ENCODE assay signal across 8 cellular contexts in the genomic region with DNA sequence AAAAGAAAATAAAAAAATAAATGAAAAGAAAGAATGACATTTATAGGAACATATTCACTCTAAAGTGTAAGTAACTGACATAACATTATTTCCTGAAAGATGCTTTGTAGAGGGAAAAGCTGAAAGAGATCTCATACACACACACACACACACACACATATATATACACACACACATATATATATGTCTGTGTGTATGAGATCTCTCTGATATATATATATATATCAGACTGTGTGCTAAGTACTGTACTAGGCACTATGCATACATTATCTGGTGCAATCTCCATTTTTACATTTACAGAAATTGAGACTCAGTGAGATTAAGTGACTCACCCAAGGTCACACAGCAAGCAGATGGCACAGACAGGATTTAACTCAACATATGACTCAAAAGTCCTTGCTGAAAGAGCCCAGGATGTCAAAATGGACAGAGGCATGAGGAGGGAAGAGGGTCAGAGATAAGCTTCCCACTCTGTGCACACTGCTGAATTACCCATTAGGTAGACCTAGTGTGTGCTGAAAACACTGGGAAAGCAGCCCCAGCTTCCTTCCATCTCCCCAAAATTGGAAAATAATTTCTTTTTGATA.
A peak's percentile ranks its signal among the peaks of the same experiment; 100 is the strongest.
DNase-seq lines count a peak whose midpoint lies in the region; ATAC-seq and TF ChIP-seq lines count a peak whose summit lies in the region.

No MANE protein-coding gene starts in this region.

- no peak for TF ChIP-seq CTCF in brain microvascular endothelial cell (IDR thresholded peaks at IDR 0.05; ENCODE audit: low read depth, low read length, missing control alignments)
- TF ChIP-seq CTCF in nephron progenitor cell (IDR thresholded peaks at IDR 0.05) = no peak

- ATAC-seq in HG03025 (IDR thresholded peaks at IDR 0.05; ENCODE audit: low FRiP score, unreplicated experiment) = no peak

- no peaks in the 10 kb centered on the region for H3K27me3 ChIP-seq in HUES6 (ENCODE audit: control insufficient read depth, insufficient read depth, low read length)
- no peaks in the 10 kb centered on the region for H3K27me3 ChIP-seq in brain microvascular endothelial cell (replicated peaks)

- peaks cover 25% of the 10 kb centered on the region for H3K4me1 ChIP-seq in HUES6 (ENCODE audit: control insufficient read depth, insufficient read depth, low read length)

- no peak overlapping the region for H3K4me3 Mint-ChIP-seq in nephron progenitor cell

- no peak overlapping the region for H3K9ac ChIP-seq in HUES6 (ENCODE audit: low read length)

- H3K27ac Mint-ChIP-seq in nephron progenitor cell = peak overlapping the region; percentile 39

- H3K27me3 Mint-ChIP-seq in nephron progenitor cell (ENCODE audit: low read depth, poor library complexity) = peaks cover 3% of the 10 kb centered on the region

- H3K36me3 ChIP-seq in HUES6 (ENCODE audit: control insufficient read depth, insufficient read depth, low read length) = no peaks in the 10 kb centered on the region
- H3K36me3 ChIP-seq in brain microvascular endothelial cell (replicated peaks) = no peaks in the 10 kb centered on the region

- in situ Hi-C loops in brain microvascular endothelial cell (cut with HindIII; ENCODE audit: low pct_ligation_motif_present, low sequenced_read_pairs) = no loop called here

- no peak overlapping the region for H3K4me3 ChIP-seq in HUES6 (ENCODE audit: low read depth, low read length)
- H3K4me3 ChIP-seq in brain microvascular endothelial cell (ENCODE audit: low read depth, low read length) = no peak overlapping the region

- peaks cover 50% of the 10 kb centered on the region for H3K4me1 Mint-ChIP-seq in nephron progenitor cell

- no peaks in the 10 kb centered on the region for H3K9me3 ChIP-seq in HUES6 (ENCODE audit: control insufficient read depth, insufficient read depth, low read depth, low read length)

- no peaks in the 10 kb centered on the region for H3K9me3 Mint-ChIP-seq in nephron progenitor cell

- peak overlapping the region; percentile 61; the same call in 1 of the 2 replicates for H3K27ac ChIP-seq in HUES6 (ENCODE audit: low read depth, low read length)
- H3K27ac ChIP-seq in brain microvascular endothelial cell = peak overlapping the region; percentile 95
- no peak overlapping the region for H3K27ac ChIP-seq in caudate nucleus (ENCODE audit: low read depth, low read length)

- DNase-seq in AG08396 (ENCODE audit: low spot score) = peak; percentile 31
- DNase-seq in brain microvascular endothelial cell = peak; percentile 69
- DNase-seq in nephron progenitor cell = no peak
- DNase-seq in NCI-H526 (lab: John Stamatoyannopoulos, UW) = no peak
- no peak for DNase-seq in caudate nucleus (lab: John Stamatoyannopoulos, UW)
- DNase-seq in SKM-1 treated with dmso at 0.1 percent for 144 hours (lab: John Stamatoyannopoulos, UW; ENCODE audit: unreplicated experiment) = no peak

- H3K36me3 Mint-ChIP-seq in nephron progenitor cell (ENCODE audit: low read depth) = no peaks in the 10 kb centered on the region

Comparison
In these comparisons a context has a peak if more than half of its experiments do, and no peak if none do; other contexts are left out.
1. DNase-seq: peak in AG08396 (single experiment) and brain microvascular endothelial cell (single experiment); none in nephron progenitor cell (single experiment), NCI-H526 (0 of 2), caudate nucleus (0 of 61) and SKM-1 treated with dmso at 0.1 percent for 144 hours (single experiment).